In genomic region chr9:127159949-127160610, GRCh38 we compare ENCODE assay signal across 12 cellular contexts. TPM values are rescaled to one million over a fixed set of nuclear protein-coding genes. Genes with fewer than 3 reads are reported as not detected.
DNase-seq lines count a peak whose midpoint lies in the region; ATAC-seq and TF ChIP-seq lines count a peak whose summit lies in the region.
"Had no signal": no experiment of that assay in that cellular context is flagged by ENCODE, and none has a peak within 500 bp of the region (broad histone marks: within the 10 kb centered on the region; RNA-seq: fewer than 3 reads in every experiment).

No MANE protein-coding gene starts in this region.

- H3K9me3 ChIP-seq in right cardiac atrium (ENCODE audit: control insufficient read depth, low read length), result no peaks in the 10 kb centered on the region
- H3K9me3 ChIP-seq in neuronal stem cell (replicated peaks in 1 of 2; ENCODE audit: control insufficient read depth in 2 of 2, insufficient read depth in 1 of 2, low read depth in 1 of 2, low read length in 2 of 2), result no peaks in the 10 kb centered on the region
- no peaks in the 10 kb centered on the region for H3K9me3 ChIP-seq in uterus

- H3K27ac ChIP-seq in right cardiac atrium (ENCODE audit: low read length), result no peak overlapping the region
- peak overlapping the region in 57 of 59 donors; percentile 11 to 91 (median 78) for H3K27ac ChIP-seq in dorsolateral prefrontal cortex
- H3K27ac ChIP-seq in neuronal stem cell (replicated peaks; ENCODE audit: low read length), result no peak overlapping the region
- peak overlapping the region; percentile 29 to 53 for H3K27ac ChIP-seq in uterus

- 84% methylated on average over 10 of the region's 10 CpGs for WGBS in right cardiac atrium
- no CpG with 5 or more reads among the region's 10 CpGs for WGBS in neuronal stem cell (ENCODE audit: extremely low coverage in 2 of 2, insufficient read length in 2 of 2, insufficient replicate concordance in 1 of 2), 2 donors

- ATAC-seq in right cardiac atrium (peak; percentile 27 to 30), left cardiac atrium (no peak), HG03159 (IDR thresholded peaks at IDR 0.05; ENCODE audit: unreplicated experiment) (no peak), HG02981 (IDR thresholded peaks at IDR 0.05; ENCODE audit: unreplicated experiment) (no peak), GM18873 (IDR thresholded peaks at IDR 0.05; ENCODE audit: low FRiP score, unreplicated experiment) (no peak)

- DNase-seq in right cardiac atrium (no peak), left cardiac atrium (no peak), dorsolateral prefrontal cortex (peak in 2 of 10 donors; percentile 6 to 40), neuronal stem cell (ENCODE audit: low spot score) (no peak), uterus (peak in 1 of 2 donors; percentile 20)
- DNase-seq: DMS79, NCI-H1436, NCI-H510A, T-helper 9 cell had no signal

- peak overlapping the region; percentile 56 for H4K91ac ChIP-seq in neuronal stem cell (ENCODE audit: low read depth, low read length, poor library complexity)

- H3K4me1 ChIP-seq in right cardiac atrium (ENCODE audit: control insufficient read depth, insufficient read depth, low read length) (peaks cover 4% of the 10 kb centered on the region), neuronal stem cell (ENCODE audit: control insufficient read depth in 2 of 2, insufficient read depth in 1 of 2, low read depth in 1 of 2, low read length in 2 of 2) (peaks cover 5 to 18% of the 10 kb centered on the region in 2 donors), uterus (no peaks in the 10 kb centered on the region)

- H2AFZ ChIP-seq in neuronal stem cell (ENCODE audit: low read length), result peak overlapping the region; percentile 74

- no peak for TF ChIP-seq CTCF in dorsolateral prefrontal cortex (IDR thresholded peaks at IDR 0.05 in 54 of 56, conservative IDR thresholded peaks at IDR 0.05 in 2 of 56; ENCODE audit: low read depth in 1 of 56, partially characterized antibody in 56 of 56)
- TF ChIP-seq CTCF in uterus (IDR thresholded peaks at IDR 0.05), result no peak

- H3K36me3 ChIP-seq in neuronal stem cell (replicated peaks in 1 of 2; ENCODE audit: control insufficient read depth in 2 of 2, insufficient read depth in 2 of 2, low read length in 2 of 2), result no peaks in the 10 kb centered on the region
- no peaks in the 10 kb centered on the region for H3K36me3 ChIP-seq in uterus

- H3K4me2 ChIP-seq in neuronal stem cell (ENCODE audit: insufficient read depth, low read length, poor library complexity, severe bottlenecking), result no peak overlapping the region

- peak overlapping the region; percentile 73 for H2AK5ac ChIP-seq in neuronal stem cell (ENCODE audit: low read depth, low read length)

- H2BK120ac ChIP-seq in neuronal stem cell (ENCODE audit: low read depth, low read length), result no peak overlapping the region

- H3K9ac ChIP-seq in neuronal stem cell (ENCODE audit: low read depth, low read length, poor library complexity), result no peak overlapping the region

- no peak overlapping the region for H3K18ac ChIP-seq in neuronal stem cell (ENCODE audit: low read length)

- no peak for TF ChIP-seq POLR2A in uterus (IDR thresholded peaks at IDR 0.05)

- H3K4ac ChIP-seq in neuronal stem cell (ENCODE audit: low read length), result no peak overlapping the region

- H3K23ac ChIP-seq in neuronal stem cell (ENCODE audit: low read depth, low read length, poor library complexity), result no peak overlapping the region

- no peak overlapping the region for H4K8ac ChIP-seq in neuronal stem cell (ENCODE audit: low read depth, low read length)

- intact Hi-C loops in right cardiac atrium (cut with DNase I) (no loop called here), left cardiac atrium (cut with DNase I) (no loop called here), dorsolateral prefrontal cortex (cut with DNase I) (loop anchor here in 1 of 2 donors (5.0 kb wide), 1 partner anchor 37 kb away; no protein-coding TSS in a partner anchor), uterus (cut with DNase I; ENCODE audit: low total_unique reads) (no loop called here)

- no peak overlapping the region for H2BK5ac ChIP-seq in neuronal stem cell (ENCODE audit: low read length)

- H2BK15ac ChIP-seq in neuronal stem cell (ENCODE audit: low read length), result no peak overlapping the region

- H2BK12ac ChIP-seq in neuronal stem cell (ENCODE audit: low read length), result no peak overlapping the region

- no peak overlapping the region for H3K14ac ChIP-seq in neuronal stem cell (ENCODE audit: low read length)

- no peaks in the 10 kb centered on the region for H3K27me3 ChIP-seq in right cardiac atrium (ENCODE audit: control insufficient read depth, insufficient read depth)
- no peaks in the 10 kb centered on the region for H3K27me3 ChIP-seq in dorsolateral prefrontal cortex
- no peaks in the 10 kb centered on the region for H3K27me3 ChIP-seq in neuronal stem cell (ENCODE audit: control insufficient read depth in 3 of 3, insufficient read depth in 3 of 3, low read depth in 1 of 3, low read length in 3 of 3)
- H3K27me3 ChIP-seq in uterus, result no peaks in the 10 kb centered on the region

- peaks cover 3% of the 10 kb centered on the region for H3K79me1 ChIP-seq in neuronal stem cell (ENCODE audit: low read depth, low read length)

- no peak overlapping the region for H3K4me3 ChIP-seq in right cardiac atrium (ENCODE audit: low read length)
- H3K4me3 ChIP-seq in dorsolateral prefrontal cortex, result no peak overlapping the region
- H3K4me3 ChIP-seq in neuronal stem cell (ENCODE audit: low read length in 2 of 2), result no peak overlapping the region
- H3K4me3 ChIP-seq in uterus, result no peak overlapping the region

RNA-seq across cellular contexts. Expression of gene ANGPTL2, which starts 37.6 kb away (rescaled TPM):
- 10 to 100 TPM; 33.8 to 69.5 (median 47.2) TPM for total RNA-seq in right cardiac atrium
- polyA plus RNA-seq in right cardiac atrium, result 26.7 TPM
- 10 to 100 TPM; 51.8 to 63.1 TPM for total RNA-seq in left cardiac atrium
- 10 to 100 TPM in 30 of 120 experiments, 1 to 10 TPM in 90; 1.8 to 27.8 (median 7.2) TPM for total RNA-seq in dorsolateral prefrontal cortex
- 13.6 TPM for polyA plus RNA-seq in neuronal stem cell (2013, experiment 1 of 2)
- 14.2 TPM for polyA plus RNA-seq in neuronal stem cell (2013, experiment 2 of 2)
- total RNA-seq in uterus, result 10 to 100 TPM; 10.2 to 65.3 (median 32.0) TPM

Comparison
In these comparisons a context has a peak if more than half of its experiments do, and no peak if none do; other contexts are left out.
1. ATAC-seq: peak in right cardiac atrium (2 of 2); none in left cardiac atrium (0 of 2), HG03159 (single experiment), HG02981 (single experiment) and GM18873 (single experiment).
2. H3K27ac ChIP-seq: peak in dorsolateral prefrontal cortex (57 of 59) and uterus (2 of 2); none in right cardiac atrium (single experiment) and neuronal stem cell (single experiment).